8 cellular contexts compared by ENCODE assay signal in genomic region chr17:49703557-49704277, GRCh38. TPM values are rescaled to one million over a fixed set of nuclear protein-coding genes. Genes with fewer than 3 reads are reported as not detected.
DNase-seq lines count a peak whose midpoint lies in the region; ATAC-seq and TF ChIP-seq lines count a peak whose summit lies in the region.

No MANE protein-coding gene starts in this region.

- 58 to 63% (median 60%) methylated on average over 3 to 6 of the region's 6 CpGs for WGBS in adrenal gland, 4 donors

- intact Hi-C loops in adrenal gland (cut with DNase I) = loop anchor here (10.0 kb wide), 2 partner anchors 151 to 291 kb away; partner anchors contain the start of gene DLX3 (in 1 of the 2)

- TF ChIP-seq CTCF in adrenal gland (IDR thresholded peaks at IDR 0.05) = peak in 5 of 6 experiments; percentile 24 to 42 (median 36)

- H3K36me3 ChIP-seq in adrenal gland (replicated peaks in 1 of 2) = peaks cover 0 to 61% of the 10 kb centered on the region in 2 donors

- ATAC-seq in HG03108 (IDR thresholded peaks at IDR 0.05; ENCODE audit: unreplicated experiment) (no peak), HG03196 (IDR thresholded peaks at IDR 0.05; ENCODE audit: unreplicated experiment) (no peak)

- no peaks in the 10 kb centered on the region for H3K9me3 ChIP-seq in adrenal gland (replicated peaks in 1 of 3)

- peak; percentile 23 to 64 for DNase-seq in NCI-H524 (lab: John Stamatoyannopoulos, UW)
- DNase-seq in NCI-H524 treated with DMSO at 0.1 percent for 48 hours (lab: John Stamatoyannopoulos, UW) = no peak
- DNase-seq in LHCN-M2 (ENCODE audit: low read depth) = peak; percentile 42
- peak in 4 of 7 donors; percentile 26 to 44 (median 44) for DNase-seq in adrenal gland
- peak; percentile 60 for DNase-seq in left kidney (ENCODE audit: low read depth, low spot score)
- no peak for DNase-seq in GOT3 (lab: John Stamatoyannopoulos, UW)

- peaks cover 10 to 12% of the 10 kb centered on the region in 2 donors for H3K4me1 ChIP-seq in adrenal gland (replicated peaks in 1 of 2)

- no peak overlapping the region for H3K4me3 ChIP-seq in adrenal gland

- TF ChIP-seq POLR2A in adrenal gland (IDR thresholded peaks at IDR 0.05) = no peak

- H3K27ac ChIP-seq in adrenal gland = no peak overlapping the region

- no peaks in the 10 kb centered on the region for H3K27me3 ChIP-seq in adrenal gland

RNA-seq across cellular contexts. Expression of gene SLC35B1, which starts 4.0 kb away (rescaled TPM):
- total RNA-seq in LHCN-M2 (2014; rRNA removed) = 73.8 and 108 TPM in 2 replicates
- 70.8 TPM for polyA plus RNA-seq in LHCN-M2 (2012)
- 10 to 100 TPM; 20.9 to 87.9 (median 36.3) TPM for total RNA-seq in adrenal gland
- 10 to 100 TPM; 41.6 to 87.2 (median 45.9) TPM for polyA plus RNA-seq in adrenal gland

RNA-seq across cellular contexts. Expression of gene SPOP, which starts 25.8 kb away (rescaled TPM):
- total RNA-seq in LHCN-M2 (2014; rRNA removed) (32.0 and 32.7 TPM in 2 replicates), adrenal gland (10 to 100 TPM; 44.0 to 86.4 (median 58.6) TPM)
- 22.3 TPM for polyA plus RNA-seq in LHCN-M2 (2012)
- polyA plus RNA-seq in adrenal gland = 10 to 100 TPM; 22.4 to 47.8 (median 33.6) TPM

Comparison
In these comparisons a context has a peak if more than half of its experiments do, and no peak if none do; other contexts are left out.
1. DNase-seq: peak in NCI-H524 (2 of 2), LHCN-M2 (single experiment), adrenal gland (4 of 7) and left kidney (single experiment); none in NCI-H524 treated with DMSO at 0.1 percent for 48 hours (single experiment) and GOT3 (single experiment).